12 cellular contexts compared by ENCODE assay signal in the genomic region with DNA sequence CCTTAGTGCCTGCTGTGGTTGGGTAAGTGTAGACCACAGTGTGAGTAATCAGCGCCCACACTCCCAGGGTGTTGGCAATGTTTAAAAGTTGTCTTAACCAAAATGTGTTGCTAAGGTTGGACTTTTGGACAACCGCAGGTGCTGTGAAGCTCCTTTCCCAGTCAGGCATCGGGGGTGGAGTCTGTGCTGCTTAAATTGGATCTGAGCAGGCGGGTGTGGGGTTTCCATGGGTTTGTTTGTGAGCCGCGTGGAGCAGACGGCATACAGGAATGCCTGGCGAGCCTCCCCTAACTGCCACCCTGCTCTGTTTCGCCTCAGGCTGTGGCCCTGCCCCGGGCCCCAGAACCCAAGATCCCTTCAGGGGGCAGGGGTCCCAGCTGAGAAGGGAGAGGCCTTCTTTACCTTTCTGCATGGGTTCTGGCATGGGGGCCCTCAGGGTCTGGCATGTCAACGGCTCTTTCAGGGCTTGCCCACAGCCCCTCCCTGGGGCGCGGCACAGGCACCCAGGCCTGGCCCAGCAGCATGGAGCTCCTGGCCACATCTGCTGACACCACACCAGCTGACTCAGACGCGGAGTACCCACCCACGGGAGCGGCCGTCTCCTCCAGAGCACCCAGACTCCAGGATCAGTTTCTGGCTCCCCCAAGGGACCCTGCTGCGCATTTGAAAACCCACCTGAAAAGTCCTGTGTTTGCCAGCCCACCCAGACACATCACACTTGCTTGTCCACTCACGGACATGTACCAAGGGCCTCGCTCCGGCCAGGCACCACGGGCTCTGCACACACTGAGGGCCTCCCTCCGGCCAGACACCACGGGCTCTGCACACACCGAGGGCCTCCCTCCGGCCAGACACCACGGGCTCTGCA. TPM values are rescaled to one million over a fixed set of nuclear protein-coding genes. Genes with fewer than 3 reads are reported as not detected.
DNase-seq lines count a peak whose midpoint lies in the region; ATAC-seq and TF ChIP-seq lines count a peak whose summit lies in the region.
"Had no signal": no experiment of that assay in that cellular context is flagged by ENCODE, and none has a peak within 500 bp of the region (broad histone marks: within the 10 kb centered on the region; RNA-seq: fewer than 3 reads in every experiment).

No MANE protein-coding gene starts in this region.

- H3K27ac ChIP-seq in RWPE2 (ENCODE audit: poor library complexity, severe bottlenecking), result no peak overlapping the region
- peak overlapping the region; percentile 94 for H3K27ac ChIP-seq in skeletal muscle tissue (ENCODE audit: low read depth, low read length)
- H3K27ac ChIP-seq: adrenal gland, neutrophil had no signal

- H3K4me1 ChIP-seq in RWPE2 (ENCODE audit: insufficient read depth, poor library complexity, severe bottlenecking) (no peaks in the 10 kb centered on the region), skeletal muscle tissue (ENCODE audit: control insufficient read depth in 3 of 3, insufficient read depth in 3 of 3, low read length in 3 of 3) (peaks cover 55 to 66% (median 61%) of the 10 kb centered on the region in 3 donors)

- TF ChIP-seq CTCF in RWPE2 (IDR thresholded peaks at IDR 0.05; ENCODE audit: poor library complexity, severe bottlenecking), result no peak

- H3K9me3 ChIP-seq in RWPE2 (ENCODE audit: severe bottlenecking) (peaks cover 3% of the 10 kb centered on the region), skeletal muscle tissue (ENCODE audit: control insufficient read depth in 3 of 3, low read length in 3 of 3) (no peaks in the 10 kb centered on the region)
- H3K9me3 ChIP-seq: neutrophil had no signal

- H3K27me3 ChIP-seq in RWPE2 (ENCODE audit: insufficient read depth, poor library complexity, severe bottlenecking) (peaks cover 8% of the 10 kb centered on the region), skeletal muscle tissue (ENCODE audit: control insufficient read depth in 3 of 3, insufficient read depth in 3 of 3, low read length in 3 of 3) (no peaks in the 10 kb centered on the region)

- intact Hi-C loops in Right ventricle myocardium superior (cut with DNase I), result no loop called here

- in situ Hi-C loops in ACHN (cut with HindIII; ENCODE audit: low pct_ligation_motif_present, low pct_unique_long_range_greater_than_20kb, low sequenced_read_pairs), result no loop called here

- DNase-seq in RWPE2 (ENCODE audit: low spot score) (peak; percentile 49), Right ventricle myocardium superior (peak; percentile 55), ACHN (no peak), NCI-H524 (lab: John Stamatoyannopoulos, UW) (no peak), GM19240 (ENCODE audit: insufficient read length, low spot score) (no peak)
- DNase-seq in activated effector memory CD4-positive, alpha-beta T cell treated with Interleukin-2 at 50 U/mL for 16 hours, result no peak
- DNase-seq: adrenal gland; NCI-H1417 treated with DMSO at 0.1 percent for 48 hours; stimulated activated naive CD4-positive, alpha-beta T cell had no signal

- peak overlapping the region; percentile 57 to 81 (median 74) for H3K9ac ChIP-seq in skeletal muscle tissue (ENCODE audit: low read depth in 1 of 3, low read length in 3 of 3)

- H3K4me3 ChIP-seq in RWPE2 (ENCODE audit: severe bottlenecking) (no peak overlapping the region), skeletal muscle tissue (ENCODE audit: low read length in 3 of 3) (peak overlapping the region in 2 of 3 donors; percentile 31 to 49)
- H3K4me3 ChIP-seq: adrenal gland had no signal

- H3K36me3 ChIP-seq in RWPE2 (ENCODE audit: low read depth) (no peaks in the 10 kb centered on the region), skeletal muscle tissue (ENCODE audit: control insufficient read depth in 3 of 3, insufficient read depth in 3 of 3, low read length in 3 of 3) (no peaks in the 10 kb centered on the region)
- H3K36me3 ChIP-seq: adrenal gland, neutrophil had no signal

- ATAC-seq in GM18867 (IDR thresholded peaks at IDR 0.05; ENCODE audit: unreplicated experiment) (peak; percentile 69), RWPE2 (ENCODE audit: low read depth) (peak; percentile 63), Right ventricle myocardium superior (ENCODE audit: poor library complexity) (peak; percentile 81)

RNA-seq across cellular contexts. Expression of a gene that starts 5.1 kb away (rescaled TPM):
- total RNA-seq in Right ventricle myocardium superior, result 15.6 TPM
- total RNA-seq in skeletal muscle tissue, result 29.2 TPM

Comparison
In these comparisons a context has a peak if more than half of its experiments do, and no peak if none do; other contexts are left out.
1. DNase-seq: peak in RWPE2 (single experiment) and Right ventricle myocardium superior (single experiment); none in ACHN (single experiment), NCI-H524 (0 of 2), GM19240 (single experiment) and activated effector memory CD4-positive, alpha-beta T cell treated with Interleukin-2 at 50 U/mL for 16 hours (single experiment).
2. Peak in every context shown above with its lines, with median percentiles within 50 percentile points of each other: ATAC-seq.